ENCODE assay signal across 5 cellular contexts in the genomic region with DNA sequence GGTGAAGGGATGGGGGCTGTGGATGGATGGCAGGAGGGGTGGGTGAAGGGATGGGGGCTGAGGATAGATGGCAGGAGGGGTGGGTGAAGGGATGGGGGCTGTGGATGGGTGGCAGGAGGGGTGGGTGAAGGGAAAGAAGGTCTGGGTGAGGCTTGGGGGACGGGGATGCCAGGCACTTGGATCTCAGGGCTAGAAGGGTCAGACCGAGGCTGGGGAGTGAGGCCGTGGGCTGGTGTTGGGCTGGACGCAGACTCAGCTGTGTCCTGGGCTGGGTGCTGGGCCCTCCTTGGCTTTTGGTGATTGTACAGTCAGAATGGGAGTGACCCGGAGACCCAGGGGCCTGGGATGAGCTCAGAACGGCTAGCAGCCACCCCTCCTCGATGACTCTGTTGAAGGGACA.
DNase-seq lines count a peak whose midpoint lies in the region; ATAC-seq and TF ChIP-seq lines count a peak whose summit lies in the region.
"Not testable (repeated sequence)": the region's sequence is repeated elsewhere in the genome, so short reads cannot be mapped to it uniquely, and the experiment has no call there.

No MANE protein-coding gene starts in this region.

- not testable (repeated sequence) for H3K9me3 ChIP-seq in Panc1 (ENCODE audit: control insufficient read depth, insufficient read depth, low read depth, low read length)

- H3K4me1 ChIP-seq in Panc1 (ENCODE audit: control insufficient read depth, insufficient read depth, low read length): not testable (repeated sequence)

- intact Hi-C loops in Panc1 (cut with micrococcal nuclease; ENCODE audit: unreplicated experiment): not testable (repeated sequence)

- ATAC-seq in Panc1: peak; percentile 10; the same call in 1 of the 2 replicates
- ATAC-seq in activated CD8-positive, alpha-beta memory T cell treated with anti-CD3 and anti-CD28 coated beads, Interleukin-2, amount 10 ng/mL, durations not matched to agents 7 days and 5 days: not testable (repeated sequence)
- ATAC-seq in stimulated activated naive CD8-positive, alpha-beta T cell treated with anti-CD3 and anti-CD28 coated beads, Interleukin-15, amount 100 ng/mL, for 72 hours: peak; percentile 10

- H3K36me3 Mint-ChIP-seq in activated CD8-positive, alpha-beta memory T cell treated with anti-CD3 and anti-CD28 coated beads, Interleukin-2, amount 10 ng/mL, durations not matched to agents 7 days and 5 days: not testable (repeated sequence)

- POLR2A ChIA-PET in Panc1 (lab: Charles Lee): not testable (repeated sequence)

- in situ Hi-C loops in Panc1 (cut with HindIII; ENCODE audit: low pct_unique_long_range_greater_than_20kb, low sequenced_read_pairs): not testable (repeated sequence)

- TF ChIP-seq CTCF in Panc1 (IDR thresholded peaks at IDR 0.05): not testable (repeated sequence)

- not testable (repeated sequence) for H3K4me3 ChIP-seq in Panc1 (ENCODE audit: low read depth in 2 of 2, low read length in 2 of 2)

- not testable (repeated sequence) for H3K9me3 Mint-ChIP-seq in activated CD8-positive, alpha-beta memory T cell treated with anti-CD3 and anti-CD28 coated beads, Interleukin-2, amount 10 ng/mL, durations not matched to agents 7 days and 5 days (ENCODE audit: low read depth); stimulated activated naive CD8-positive, alpha-beta T cell treated with anti-CD3 and anti-CD28 coated beads, Interleukin-15, amount 100 ng/mL, for 72 hours

- not testable (repeated sequence) for H3K27me3 ChIP-seq in Panc1 (ENCODE audit: control insufficient read depth, insufficient read depth, low read length)

- not testable (repeated sequence) for H3K27ac Mint-ChIP-seq in activated CD8-positive, alpha-beta memory T cell treated with anti-CD3 and anti-CD28 coated beads, Interleukin-2, amount 10 ng/mL, durations not matched to agents 7 days and 5 days; stimulated activated naive CD8-positive, alpha-beta T cell treated with anti-CD3 and anti-CD28 coated beads, Interleukin-15, amount 100 ng/mL, for 72 hours

- CTCF ChIA-PET in Panc1 (lab: Charles Lee); activated CD8-positive, alpha-beta memory T cell treated with anti-CD3 and anti-CD28 coated beads, Interleukin-2, amount 10 ng/mL, durations not matched to agents 7 days and 5 days (lab: Charles Lee): not testable (repeated sequence)

- not testable (repeated sequence) for H3K4me3 Mint-ChIP-seq in activated CD8-positive, alpha-beta memory T cell treated with anti-CD3 and anti-CD28 coated beads, Interleukin-2, amount 10 ng/mL, durations not matched to agents 7 days and 5 days; stimulated activated naive CD8-positive, alpha-beta T cell treated with anti-CD3 and anti-CD28 coated beads, Interleukin-15, amount 100 ng/mL, for 72 hours

- H3K27me3 Mint-ChIP-seq in activated CD8-positive, alpha-beta memory T cell treated with anti-CD3 and anti-CD28 coated beads, Interleukin-2, amount 10 ng/mL, durations not matched to agents 7 days and 5 days; stimulated activated naive CD8-positive, alpha-beta T cell treated with anti-CD3 and anti-CD28 coated beads, Interleukin-15, amount 100 ng/mL, for 72 hours: not testable (repeated sequence)

- not testable (repeated sequence) for H3K36me3 ChIP-seq in Panc1 (ENCODE audit: control insufficient read depth, insufficient read depth, low read length)

- not testable (repeated sequence) for H3K4me1 Mint-ChIP-seq in activated CD8-positive, alpha-beta memory T cell treated with anti-CD3 and anti-CD28 coated beads, Interleukin-2, amount 10 ng/mL, durations not matched to agents 7 days and 5 days; stimulated activated naive CD8-positive, alpha-beta T cell treated with anti-CD3 and anti-CD28 coated beads, Interleukin-15, amount 100 ng/mL, for 72 hours

- not testable (repeated sequence) for DNase-seq in Panc1 (ENCODE audit: low read depth, low spot score)
- DNase-seq in activated CD8-positive, alpha-beta memory T cell treated with anti-CD3 and anti-CD28 coated beads, Interleukin-2, amount 10 ng/mL, durations not matched to agents 7 days and 5 days: peak; percentile 36
- DNase-seq in islet precursor cell: peak; percentile 2
- peak; percentile 45 for DNase-seq in mesenteric fat pad (ENCODE audit: low spot score)
- peak in 1 of 2 donors; percentile 2 for DNase-seq in stimulated activated naive CD8-positive, alpha-beta T cell treated with anti-CD3 and anti-CD28 coated beads, Interleukin-15, amount 100 ng/mL, for 72 hours

- BruUV-seq in Panc1 (replicated peaks; lab: Mats Ljungman, UMichigan): not testable (repeated sequence)

- not testable (repeated sequence) for H3K27ac ChIP-seq in Panc1 (ENCODE audit: low read length)
